In the genomic region with DNA sequence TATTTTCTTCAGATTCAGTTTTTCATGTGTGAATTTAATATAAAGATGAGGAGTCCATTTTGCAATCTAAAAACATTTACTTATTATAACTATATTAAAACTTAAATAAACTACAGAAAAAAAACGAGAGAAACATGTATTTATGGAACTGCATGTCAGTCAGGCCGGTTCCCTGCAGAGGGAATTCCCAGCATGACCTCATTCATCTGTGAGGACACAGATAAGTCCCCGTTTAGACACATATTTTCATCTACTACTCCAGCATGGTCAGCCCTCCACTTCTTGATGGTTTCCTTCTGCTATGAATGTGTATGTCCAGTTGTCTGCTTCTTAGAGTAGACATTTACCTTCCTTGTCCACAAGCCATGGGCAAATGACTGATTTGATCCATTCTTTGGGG, we compare ENCODE assay signal across 2 cellular contexts.
TF ChIP-seq lines count a peak whose summit lies in the region.

No MANE protein-coding gene starts in this region.

TF ChIP-seq in SK-N-SH, 30 proteins besides CTCF, POLR2A, EP300 and RAD21 (continued from another document):
- TF ChIP-seq, protein P1, sequence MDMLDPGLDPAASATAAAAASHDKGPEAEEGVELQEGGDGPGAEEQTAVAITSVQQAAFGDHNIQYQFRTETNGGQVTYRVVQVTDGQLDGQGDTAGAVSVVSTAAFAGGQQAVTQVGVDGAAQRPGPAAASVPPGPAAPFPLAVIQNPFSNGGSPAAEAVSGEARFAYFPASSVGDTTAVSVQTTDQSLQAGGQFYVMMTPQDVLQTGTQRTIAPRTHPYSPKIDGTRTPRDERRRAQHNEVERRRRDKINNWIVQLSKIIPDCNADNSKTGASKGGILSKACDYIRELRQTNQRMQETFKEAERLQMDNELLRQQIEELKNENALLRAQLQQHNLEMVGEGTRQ (IDR thresholded peaks at IDR 0.05; ENCODE audit: borderline replicate concordance, low read depth, low read length): no peak
- no peak for TF ChIP-seq NRF1 (IDR thresholded peaks at IDR 0.05; ENCODE audit: low read depth, low read length)
- TF ChIP-seq FOSL2 (IDR thresholded peaks at IDR 0.05; ENCODE audit: borderline replicate concordance, low read depth): no peak
- TF ChIP-seq GABPA (IDR thresholded peaks at IDR 0.05; ENCODE audit: low read depth): no peak
- TF ChIP-seq POLR2AphosphoS5 (IDR thresholded peaks at IDR 0.05; ENCODE audit: low read depth, low read length): no peak
- TF ChIP-seq MXI1 (IDR thresholded peaks at IDR 0.05; ENCODE audit: low read depth, low read length): no peak
- TF ChIP-seq, protein P2, sequence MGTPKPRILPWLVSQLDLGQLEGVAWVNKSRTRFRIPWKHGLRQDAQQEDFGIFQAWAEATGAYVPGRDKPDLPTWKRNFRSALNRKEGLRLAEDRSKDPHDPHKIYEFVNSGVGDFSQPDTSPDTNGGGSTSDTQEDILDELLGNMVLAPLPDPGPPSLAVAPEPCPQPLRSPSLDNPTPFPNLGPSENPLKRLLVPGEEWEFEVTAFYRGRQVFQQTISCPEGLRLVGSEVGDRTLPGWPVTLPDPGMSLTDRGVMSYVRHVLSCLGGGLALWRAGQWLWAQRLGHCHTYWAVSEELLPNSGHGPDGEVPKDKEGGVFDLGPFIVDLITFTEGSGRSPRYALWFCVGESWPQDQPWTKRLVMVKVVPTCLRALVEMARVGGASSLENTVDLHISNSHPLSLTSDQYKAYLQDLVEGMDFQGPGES (IDR thresholded peaks at IDR 0.05; ENCODE audit: low read depth, low read length): no peak
- no peak for TF ChIP-seq CHD2 (IDR thresholded peaks at IDR 0.05; ENCODE audit: low read length, partially characterized antibody)
- TF ChIP-seq, protein P3, sequence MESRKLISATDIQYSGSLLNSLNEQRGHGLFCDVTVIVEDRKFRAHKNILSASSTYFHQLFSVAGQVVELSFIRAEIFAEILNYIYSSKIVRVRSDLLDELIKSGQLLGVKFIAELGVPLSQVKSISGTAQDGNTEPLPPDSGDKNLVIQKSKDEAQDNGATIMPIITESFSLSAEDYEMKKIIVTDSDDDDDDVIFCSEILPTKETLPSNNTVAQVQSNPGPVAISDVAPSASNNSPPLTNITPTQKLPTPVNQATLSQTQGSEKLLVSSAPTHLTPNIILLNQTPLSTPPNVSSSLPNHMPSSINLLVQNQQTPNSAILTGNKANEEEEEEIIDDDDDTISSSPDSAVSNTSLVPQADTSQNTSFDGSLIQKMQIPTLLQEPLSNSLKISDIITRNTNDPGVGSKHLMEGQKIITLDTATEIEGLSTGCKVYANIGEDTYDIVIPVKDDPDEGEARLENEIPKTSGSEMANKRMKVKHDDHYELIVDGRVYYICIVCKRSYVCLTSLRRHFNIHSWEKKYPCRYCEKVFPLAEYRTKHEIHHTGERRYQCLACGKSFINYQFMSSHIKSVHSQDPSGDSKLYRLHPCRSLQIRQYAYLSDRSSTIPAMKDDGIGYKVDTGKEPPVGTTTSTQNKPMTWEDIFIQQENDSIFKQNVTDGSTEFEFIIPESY (IDR thresholded peaks at IDR 0.05; ENCODE audit: borderline replicate concordance, low read depth): no peak

TF ChIP-seq in WTC11, 78 proteins besides CTCF, POLR2A, EP300 and RAD21 (continued from another document):
- TF ChIP-seq, protein P4, sequence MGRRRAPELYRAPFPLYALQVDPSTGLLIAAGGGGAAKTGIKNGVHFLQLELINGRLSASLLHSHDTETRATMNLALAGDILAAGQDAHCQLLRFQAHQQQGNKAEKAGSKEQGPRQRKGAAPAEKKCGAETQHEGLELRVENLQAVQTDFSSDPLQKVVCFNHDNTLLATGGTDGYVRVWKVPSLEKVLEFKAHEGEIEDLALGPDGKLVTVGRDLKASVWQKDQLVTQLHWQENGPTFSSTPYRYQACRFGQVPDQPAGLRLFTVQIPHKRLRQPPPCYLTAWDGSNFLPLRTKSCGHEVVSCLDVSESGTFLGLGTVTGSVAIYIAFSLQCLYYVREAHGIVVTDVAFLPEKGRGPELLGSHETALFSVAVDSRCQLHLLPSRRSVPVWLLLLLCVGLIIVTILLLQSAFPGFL (CRISPR knock-in tag; IDR thresholded peaks at IDR 0.05; ENCODE audit: borderline replicate concordance): no peak
- TF ChIP-seq, protein P5, sequence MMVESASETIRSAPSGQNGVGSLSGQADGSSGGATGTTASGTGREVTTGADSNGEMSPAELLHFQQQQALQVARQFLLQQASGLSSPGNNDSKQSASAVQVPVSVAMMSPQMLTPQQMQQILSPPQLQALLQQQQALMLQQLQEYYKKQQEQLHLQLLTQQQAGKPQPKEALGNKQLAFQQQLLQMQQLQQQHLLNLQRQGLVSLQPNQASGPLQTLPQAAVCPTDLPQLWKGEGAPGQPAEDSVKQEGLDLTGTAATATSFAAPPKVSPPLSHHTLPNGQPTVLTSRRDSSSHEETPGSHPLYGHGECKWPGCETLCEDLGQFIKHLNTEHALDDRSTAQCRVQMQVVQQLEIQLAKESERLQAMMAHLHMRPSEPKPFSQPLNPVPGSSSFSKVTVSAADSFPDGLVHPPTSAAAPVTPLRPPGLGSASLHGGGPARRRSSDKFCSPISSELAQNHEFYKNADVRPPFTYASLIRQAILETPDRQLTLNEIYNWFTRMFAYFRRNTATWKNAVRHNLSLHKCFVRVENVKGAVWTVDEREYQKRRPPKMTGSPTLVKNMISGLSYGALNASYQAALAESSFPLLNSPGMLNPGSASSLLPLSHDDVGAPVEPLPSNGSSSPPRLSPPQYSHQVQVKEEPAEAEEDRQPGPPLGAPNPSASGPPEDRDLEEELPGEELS (CRISPR knock-in tag; IDR thresholded peaks at IDR 0.05): no peak
- TF ChIP-seq, protein P6, sequence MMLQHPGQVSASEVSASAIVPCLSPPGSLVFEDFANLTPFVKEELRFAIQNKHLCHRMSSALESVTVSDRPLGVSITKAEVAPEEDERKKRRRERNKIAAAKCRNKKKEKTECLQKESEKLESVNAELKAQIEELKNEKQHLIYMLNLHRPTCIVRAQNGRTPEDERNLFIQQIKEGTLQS (CRISPR knock-in tag; conservative IDR thresholded peaks at IDR 0.05): no peak
- TF ChIP-seq, protein P7, sequence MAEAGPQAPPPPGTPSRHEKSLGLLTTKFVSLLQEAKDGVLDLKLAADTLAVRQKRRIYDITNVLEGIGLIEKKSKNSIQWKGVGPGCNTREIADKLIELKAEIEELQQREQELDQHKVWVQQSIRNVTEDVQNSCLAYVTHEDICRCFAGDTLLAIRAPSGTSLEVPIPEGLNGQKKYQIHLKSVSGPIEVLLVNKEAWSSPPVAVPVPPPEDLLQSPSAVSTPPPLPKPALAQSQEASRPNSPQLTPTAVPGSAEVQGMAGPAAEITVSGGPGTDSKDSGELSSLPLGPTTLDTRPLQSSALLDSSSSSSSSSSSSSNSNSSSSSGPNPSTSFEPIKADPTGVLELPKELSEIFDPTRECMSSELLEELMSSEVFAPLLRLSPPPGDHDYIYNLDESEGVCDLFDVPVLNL (CRISPR knock-in tag; IDR thresholded peaks at IDR 0.05; ENCODE audit: borderline replicate concordance, low read depth): no peak
- no peak for TF ChIP-seq NR3C1 (CRISPR knock-in tag; conservative IDR thresholded peaks at IDR 0.05; ENCODE audit: low read depth)
- TF ChIP-seq, protein P8, sequence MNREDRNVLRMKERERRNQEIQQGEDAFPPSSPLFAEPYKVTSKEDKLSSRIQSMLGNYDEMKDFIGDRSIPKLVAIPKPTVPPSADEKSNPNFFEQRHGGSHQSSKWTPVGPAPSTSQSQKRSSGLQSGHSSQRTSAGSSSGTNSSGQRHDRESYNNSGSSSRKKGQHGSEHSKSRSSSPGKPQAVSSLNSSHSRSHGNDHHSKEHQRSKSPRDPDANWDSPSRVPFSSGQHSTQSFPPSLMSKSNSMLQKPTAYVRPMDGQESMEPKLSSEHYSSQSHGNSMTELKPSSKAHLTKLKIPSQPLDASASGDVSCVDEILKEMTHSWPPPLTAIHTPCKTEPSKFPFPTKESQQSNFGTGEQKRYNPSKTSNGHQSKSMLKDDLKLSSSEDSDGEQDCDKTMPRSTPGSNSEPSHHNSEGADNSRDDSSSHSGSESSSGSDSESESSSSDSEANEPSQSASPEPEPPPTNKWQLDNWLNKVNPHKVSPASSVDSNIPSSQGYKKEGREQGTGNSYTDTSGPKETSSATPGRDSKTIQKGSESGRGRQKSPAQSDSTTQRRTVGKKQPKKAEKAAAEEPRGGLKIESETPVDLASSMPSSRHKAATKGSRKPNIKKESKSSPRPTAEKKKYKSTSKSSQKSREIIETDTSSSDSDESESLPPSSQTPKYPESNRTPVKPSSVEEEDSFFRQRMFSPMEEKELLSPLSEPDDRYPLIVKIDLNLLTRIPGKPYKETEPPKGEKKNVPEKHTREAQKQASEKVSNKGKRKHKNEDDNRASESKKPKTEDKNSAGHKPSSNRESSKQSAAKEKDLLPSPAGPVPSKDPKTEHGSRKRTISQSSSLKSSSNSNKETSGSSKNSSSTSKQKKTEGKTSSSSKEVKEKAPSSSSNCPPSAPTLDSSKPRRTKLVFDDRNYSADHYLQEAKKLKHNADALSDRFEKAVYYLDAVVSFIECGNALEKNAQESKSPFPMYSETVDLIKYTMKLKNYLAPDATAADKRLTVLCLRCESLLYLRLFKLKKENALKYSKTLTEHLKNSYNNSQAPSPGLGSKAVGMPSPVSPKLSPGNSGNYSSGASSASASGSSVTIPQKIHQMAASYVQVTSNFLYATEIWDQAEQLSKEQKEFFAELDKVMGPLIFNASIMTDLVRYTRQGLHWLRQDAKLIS (CRISPR knock-in tag; IDR thresholded peaks at IDR 0.05; ENCODE audit: borderline replicate concordance): no peak
- no peak for TF ChIP-seq FOXJ3 (CRISPR knock-in tag; IDR thresholded peaks at IDR 0.05; ENCODE audit: borderline replicate concordance)
- no peak for TF ChIP-seq ZBTB21 (CRISPR knock-in tag; IDR thresholded peaks at IDR 0.05; ENCODE audit: borderline replicate concordance)
- no peak for TF ChIP-seq ZNF219 (CRISPR knock-in tag; IDR thresholded peaks at IDR 0.05; ENCODE audit: borderline replicate concordance)
